In the genomic region with DNA sequence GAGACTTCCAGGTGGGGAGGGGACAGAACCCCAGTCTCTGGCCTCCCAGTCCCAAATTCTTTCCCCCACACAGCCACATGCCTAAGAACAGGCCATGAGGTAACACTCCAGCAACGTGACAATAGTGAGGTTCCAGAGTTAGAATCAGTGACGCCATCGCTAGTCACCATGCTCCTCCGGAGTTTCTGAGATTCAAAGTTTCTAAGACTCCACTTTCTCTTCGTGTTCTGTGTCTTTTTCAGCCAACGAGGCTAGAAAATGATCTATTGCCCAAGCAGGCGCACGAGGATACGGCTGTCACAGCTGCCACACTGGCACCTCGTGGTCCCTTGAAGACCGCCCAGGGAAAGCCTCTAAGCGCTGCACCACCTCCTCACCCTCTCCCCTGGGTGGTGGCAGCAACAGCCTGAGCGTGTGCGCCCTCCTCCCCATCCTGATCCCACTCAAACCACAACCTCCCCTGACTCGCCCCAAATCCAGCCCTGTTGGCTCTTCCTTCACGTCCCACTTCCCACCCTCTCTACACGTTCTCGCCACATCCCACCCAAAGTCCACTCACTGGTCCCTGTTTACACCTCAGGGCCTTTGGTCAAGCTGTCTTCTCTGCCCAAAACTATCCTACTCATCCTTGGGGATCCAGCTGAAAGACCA, we compare ENCODE assay signal across 6 cellular contexts. TPM values are rescaled to one million over a fixed set of nuclear protein-coding genes. Genes with fewer than 3 reads are reported as not detected.
A peak's percentile ranks its signal among the peaks of the same experiment; 100 is the strongest.
DNase-seq lines count a peak whose midpoint lies in the region; ATAC-seq, FAIRE-seq and TF ChIP-seq lines count a peak whose summit lies in the region.

No MANE protein-coding gene starts in this region.

- no peaks in the 10 kb centered on the region for H3K27me3 ChIP-seq in CD4-positive, alpha-beta memory T cell (ENCODE audit: insufficient read depth, low read length)
- no peaks in the 10 kb centered on the region for H3K27me3 ChIP-seq in KMS-11 (ENCODE audit: insufficient read depth, low read depth)
- H3K27me3 ChIP-seq in keratinocyte (ENCODE audit: control insufficient read depth, extremely low read depth, insufficient read depth, low read length), result no peaks in the 10 kb centered on the region
- no peaks in the 10 kb centered on the region for H3K27me3 ChIP-seq in suprapubic skin

- dilution Hi-C loops in keratinocyte (cut with MboI; ENCODE audit: extremely low pct_ligation_motif_present, low sequenced_read_pairs), result no loop called here

- peak overlapping the region; percentile 96 to 98 (median 97) for H3K27ac Mint-ChIP-seq in CD4-positive, alpha-beta memory T cell
- peak overlapping the region; percentile 96 for H3K27ac Mint-ChIP-seq in activated T-cell treated with anti-CD3 and anti-CD28 coated beads, Interleukin-2, amount 50 U/mL, for 24 hours

- peaks cover 0 to 10% of the 10 kb centered on the region in 2 donors for H3K36me3 Mint-ChIP-seq in CD4-positive, alpha-beta memory T cell
- peaks cover 30% of the 10 kb centered on the region for H3K36me3 Mint-ChIP-seq in activated T-cell treated with anti-CD3 and anti-CD28 coated beads, Interleukin-2, amount 50 U/mL, for 24 hours (ENCODE audit: low read depth)

- 11% methylated on average over 18 of the region's 18 CpGs for WGBS in suprapubic skin

- no peaks in the 10 kb centered on the region for H3K9me3 ChIP-seq in CD4-positive, alpha-beta memory T cell (ENCODE audit: control insufficient read depth in 1 of 2, low read length in 2 of 2)
- H3K9me3 ChIP-seq in keratinocyte (ENCODE audit: control insufficient read depth, low read depth, low read length) (no peaks in the 10 kb centered on the region), suprapubic skin (no peaks in the 10 kb centered on the region)

- H3K4me1 Mint-ChIP-seq in CD4-positive, alpha-beta memory T cell, result peaks cover 11 to 35% (median 20%) of the 10 kb centered on the region in 4 donors
- H3K4me1 Mint-ChIP-seq in activated T-cell treated with anti-CD3 and anti-CD28 coated beads, Interleukin-2, amount 50 U/mL, for 24 hours (ENCODE audit: low read depth), result peaks cover 34% of the 10 kb centered on the region

- CTCF ChIA-PET in CD4-positive, alpha-beta memory T cell (lab: Charles Lee; ENCODE audit: partially characterized antibody), result no interaction called here

- FAIRE-seq in keratinocyte (lab: Jason Lieb, UNC), result peak; percentile 59

- peak overlapping the region; percentile 50 to 56 for H3K4me3 ChIP-seq in CD4-positive, alpha-beta memory T cell (ENCODE audit: low read length in 2 of 2)
- no peak overlapping the region for H3K4me3 ChIP-seq in KMS-11 (IDR thresholded peaks at IDR 0.05; ENCODE audit: insufficient read depth, low read depth, low read length)
- peak overlapping the region; percentile 45 to 56 (median 51) for H3K4me3 ChIP-seq in keratinocyte (ENCODE audit: control insufficient read depth in 2 of 3, extremely low read depth in 1 of 3, insufficient read depth in 2 of 3, low read depth in 1 of 3, low read length in 3 of 3)
- peak overlapping the region; percentile 60 for H3K4me3 ChIP-seq in suprapubic skin

- H3K9ac ChIP-seq in KMS-11 (peak overlapping the region; percentile 89), keratinocyte (ENCODE audit: control insufficient read depth, extremely low read depth, insufficient read depth, low read length) (peak overlapping the region; percentile 62)

- no peaks in the 10 kb centered on the region for H3K36me3 ChIP-seq in CD4-positive, alpha-beta memory T cell (ENCODE audit: insufficient read depth, low read length)
- H3K36me3 ChIP-seq in KMS-11 (ENCODE audit: insufficient read depth), result no peaks in the 10 kb centered on the region
- H3K36me3 ChIP-seq in keratinocyte (ENCODE audit: control insufficient read depth in 2 of 2, extremely low read depth in 1 of 2, insufficient read depth in 2 of 2, low read length in 2 of 2), result peaks cover 0 to 3% of the 10 kb centered on the region in 2 experiments
- H3K36me3 ChIP-seq in suprapubic skin, result no peaks in the 10 kb centered on the region

- H3K4me2 ChIP-seq in KMS-11 (peak overlapping the region; percentile 99), keratinocyte (ENCODE audit: control insufficient read depth, extremely low read depth, insufficient read depth, low read depth, low read length) (peak overlapping the region; percentile 87)

- H3K9me3 Mint-ChIP-seq in CD4-positive, alpha-beta memory T cell, result no peaks in the 10 kb centered on the region
- H3K9me3 Mint-ChIP-seq in activated T-cell treated with anti-CD3 and anti-CD28 coated beads, Interleukin-2, amount 50 U/mL, for 24 hours, result no peaks in the 10 kb centered on the region

- no peak for TF ChIP-seq POLR2A in suprapubic skin (IDR thresholded peaks at IDR 0.05)

- H2AFZ ChIP-seq in KMS-11 (ENCODE audit: low read depth) (peak overlapping the region; percentile 65), keratinocyte (ENCODE audit: control insufficient read depth, low read length) (no peak overlapping the region)

- no peaks in the 10 kb centered on the region for H3K9me1 ChIP-seq in keratinocyte (ENCODE audit: control insufficient read depth, extremely low read depth, insufficient read depth, low read length)

- TF ChIP-seq CTCF in KMS-11 (conservative IDR thresholded peaks at IDR 0.05; ENCODE audit: low read depth, low read length) (no peak), keratinocyte (optimal IDR thresholded peaks at IDR 0.05 in 1 of 3, IDR thresholded peaks at IDR 0.05 in 1 of 3, conservative IDR thresholded peaks at IDR 0.05 in 1 of 3; ENCODE audit: extremely low read depth in 1 of 3, insufficient read depth in 2 of 3, low read length in 3 of 3) (no peak), suprapubic skin (IDR thresholded peaks at IDR 0.05) (no peak)

- peak overlapping the region; percentile 67 for H3K27ac ChIP-seq in CD4-positive, alpha-beta memory T cell (ENCODE audit: low read depth, low read length)
- H3K27ac ChIP-seq in KMS-11 (peak overlapping the region; percentile 89), keratinocyte (ENCODE audit: control insufficient read depth, insufficient read depth, low read length) (peak overlapping the region; percentile 15), suprapubic skin (peak overlapping the region; percentile 84)

- H3K79me2 ChIP-seq in KMS-11 (ENCODE audit: insufficient read depth, low read depth), result peaks cover 9% of the 10 kb centered on the region; the same call in 1 of the 2 replicates
- peaks cover 2% of the 10 kb centered on the region for H3K79me2 ChIP-seq in keratinocyte (ENCODE audit: control insufficient read depth, insufficient read depth, low read length)

- H3K4me1 ChIP-seq in CD4-positive, alpha-beta memory T cell (ENCODE audit: insufficient read depth, low read length), result peaks cover 23% of the 10 kb centered on the region
- H3K4me1 ChIP-seq in KMS-11 (ENCODE audit: low read depth, poor library complexity, severe bottlenecking), result peaks cover 28% of the 10 kb centered on the region
- peaks cover 21% of the 10 kb centered on the region for H3K4me1 ChIP-seq in keratinocyte (ENCODE audit: control insufficient read depth, extremely low read depth, insufficient read depth, low read length)
- peaks cover 49% of the 10 kb centered on the region for H3K4me1 ChIP-seq in suprapubic skin

- H3K4me3 Mint-ChIP-seq in CD4-positive, alpha-beta memory T cell, result peak overlapping the region; percentile 89 to 97 (median 94)
- H3K4me3 Mint-ChIP-seq in activated T-cell treated with anti-CD3 and anti-CD28 coated beads, Interleukin-2, amount 50 U/mL, for 24 hours, result peak overlapping the region; percentile 92

- intact Hi-C loops in CD4-positive, alpha-beta memory T cell (cut with micrococcal nuclease), result loop anchor here (2.0 to 5.0 kb wide), 2 partner anchors 40 to 279 kb away; a partner anchor contains a TSS

- TF ChIP-seq EP300 in suprapubic skin (IDR thresholded peaks at IDR 0.05), result no peak

- DNase-seq in CD4-positive, alpha-beta memory T cell, result peak; percentile 54 to 80 (median 57)
- peak; percentile 77 for DNase-seq in activated T-cell treated with anti-CD3 and anti-CD28 coated beads, Interleukin-2, amount 50 U/mL, for 24 hours
- DNase-seq in keratinocyte (ENCODE audit: low read depth, low spot score) (no peak), suprapubic skin (ENCODE audit: low spot score in 2 of 2) (no peak)

- H3K27me3 Mint-ChIP-seq in CD4-positive, alpha-beta memory T cell, result no peaks in the 10 kb centered on the region
- no peaks in the 10 kb centered on the region for H3K27me3 Mint-ChIP-seq in activated T-cell treated with anti-CD3 and anti-CD28 coated beads, Interleukin-2, amount 50 U/mL, for 24 hours

- no peak for ATAC-seq in GM21619 (IDR thresholded peaks at IDR 0.05; ENCODE audit: unreplicated experiment)

- POLR2A ChIA-PET in CD4-positive, alpha-beta memory T cell (lab: Charles Lee; ENCODE audit: partially characterized antibody), result interaction anchor here (0.6 to 1.7 kb wide), 7 partner anchors 20 to 274 kb away, joined by 3 to 10 read pairs (median 3); a partner anchor contains a TSS

- H4K20me1 ChIP-seq in KMS-11 (ENCODE audit: insufficient read depth) (no peaks in the 10 kb centered on the region), keratinocyte (ENCODE audit: control insufficient read depth, extremely low read depth, insufficient read depth, low read length) (no peaks in the 10 kb centered on the region)

RNA-seq across cellular contexts. Expression of a gene that starts 1.0 kb away (rescaled TPM):
- 10 to 100 TPM; 65.8 to 71.0 TPM for total RNA-seq in CD4-positive, alpha-beta memory T cell
- polyA plus RNA-seq in CD4-positive, alpha-beta memory T cell, result 10 to 100 TPM; 66.7 to 87.2 TPM
- polyA plus RNA-seq in keratinocyte, result 17.7 to 29.1 TPM (median 24.4 TPM) in 3 replicates
- polyA plus RNA-seq in keratinocyte (2011; ENCODE audit: low read depth), result 7.5 TPM
- 17.8 and 50.3 TPM in 2 replicates for polyA plus RNA-seq in keratinocyte (2011; cell fraction: cytosol; rRNA removed)
- 15.8 and 23.8 TPM in 2 replicates for polyA plus RNA-seq in keratinocyte (2011; cell fraction: nucleus; rRNA removed)
- 16.7 and 30.2 TPM in 2 replicates for polyA plus RNA-seq in keratinocyte (2012; ENCODE audit: low replicate concordance)
- 6.3 to 11.4 TPM (median 7.9 TPM) in 3 replicates for polyA minus RNA-seq in keratinocyte
- polyA minus RNA-seq in keratinocyte (2011; cell fraction: cytosol; rRNA and poly(A)+ RNA removed), result 41.6 TPM
- polyA minus RNA-seq in keratinocyte (2011; cell fraction: nucleus; rRNA and poly(A)+ RNA removed), result 4.5 and 5.0 TPM in 2 replicates
- 10 to 100 TPM; 20.3 to 29.3 (median 27.4) TPM for total RNA-seq in suprapubic skin

RNA-seq across cellular contexts. Expression of a gene that starts 2.8 kb away (rescaled TPM):
- not detected for total RNA-seq in CD4-positive, alpha-beta memory T cell
- under 1 TPM in 1 of 2 donors, not detected in 1; 0.18 TPM for polyA plus RNA-seq in CD4-positive, alpha-beta memory T cell
- polyA plus RNA-seq in keratinocyte, result 0.12 to 0.99 TPM in 2 of 3 replicates, not detected in the other
- not detected for polyA plus RNA-seq in keratinocyte (2011; ENCODE audit: low read depth)
- 0.10 and 0.11 TPM in 2 replicates for polyA plus RNA-seq in keratinocyte (2011; cell fraction: cytosol; rRNA removed)
- polyA plus RNA-seq in keratinocyte (2011; cell fraction: nucleus; rRNA removed), result 1.2 and 1.3 TPM in 2 replicates
- polyA plus RNA-seq in keratinocyte (2012; ENCODE audit: low replicate concordance), result 0.15 and 1.3 TPM in 2 replicates
- not detected in 3 replicates for polyA minus RNA-seq in keratinocyte
- polyA minus RNA-seq in keratinocyte (2011; cell fraction: cytosol; rRNA and poly(A)+ RNA removed), result not detected
- polyA minus RNA-seq in keratinocyte (2011; cell fraction: nucleus; rRNA and poly(A)+ RNA removed), result not detected in 2 replicates
- 1 to 10 TPM in 1 of 4 donors, not detected in 3; 1.3 TPM for total RNA-seq in suprapubic skin

RNA-seq across cellular contexts. Expression of a gene that starts 28.1 kb away (rescaled TPM):
- total RNA-seq in CD4-positive, alpha-beta memory T cell, result not detected
- not detected for polyA plus RNA-seq in CD4-positive, alpha-beta memory T cell
- not detected in 3 replicates for polyA plus RNA-seq in keratinocyte
- polyA plus RNA-seq in keratinocyte (2011; ENCODE audit: low read depth), result not detected
- polyA plus RNA-seq in keratinocyte (2011; cell fraction: cytosol; rRNA removed), result not detected in 2 replicates
- 0.11 and 0.32 TPM in 2 replicates for polyA plus RNA-seq in keratinocyte (2011; cell fraction: nucleus; rRNA removed)
- not detected in 2 replicates for polyA plus RNA-seq in keratinocyte (2012; ENCODE audit: low replicate concordance)
- not detected in 3 replicates for polyA minus RNA-seq in keratinocyte
- not detected for polyA minus RNA-seq in keratinocyte (2011; cell fraction: cytosol; rRNA and poly(A)+ RNA removed)
- not detected in 2 replicates for polyA minus RNA-seq in keratinocyte (2011; cell fraction: nucleus; rRNA and poly(A)+ RNA removed)
- total RNA-seq in suprapubic skin, result 1 to 10 TPM in 2 of 4 donors, under 1 TPM in 2; 0.52 to 3.8 (median 1.3) TPM

RNA-seq across cellular contexts. Expression of a gene that starts 28.3 kb away (rescaled TPM):
- 100 to 1,000 TPM; 392 to 409 TPM for total RNA-seq in CD4-positive, alpha-beta memory T cell
- 100 to 1,000 TPM; 272 to 339 TPM for polyA plus RNA-seq in CD4-positive, alpha-beta memory T cell
- 75.2 to 149 TPM (median 110 TPM) in 3 replicates for polyA plus RNA-seq in keratinocyte
- polyA plus RNA-seq in keratinocyte (2011; ENCODE audit: low read depth), result 1,303 TPM
- 161 and 187 TPM in 2 replicates for polyA plus RNA-seq in keratinocyte (2011; cell fraction: cytosol; rRNA removed)
- polyA plus RNA-seq in keratinocyte (2011; cell fraction: nucleus; rRNA removed), result 310 and 353 TPM in 2 replicates
- polyA plus RNA-seq in keratinocyte (2012; ENCODE audit: low replicate concordance), result 589 and 687 TPM in 2 replicates
- 110 to 568 TPM (median 110 TPM) in 3 replicates for polyA minus RNA-seq in keratinocyte
- 263 TPM for polyA minus RNA-seq in keratinocyte (2011; cell fraction: cytosol; rRNA and poly(A)+ RNA removed)
- 229 and 341 TPM in 2 replicates for polyA minus RNA-seq in keratinocyte (2011; cell fraction: nucleus; rRNA and poly(A)+ RNA removed)
- 1,000 to 10,000 TPM in 1 of 4 donors, 100 to 1,000 TPM in 3; 521 to 1,041 (median 898) TPM for total RNA-seq in suprapubic skin

RNA-seq across cellular contexts. Expression of a gene that starts 39.1 kb away (rescaled TPM):
- total RNA-seq in CD4-positive, alpha-beta memory T cell, result 100 to 1,000 TPM; 380 to 382 TPM
- 100 to 1,000 TPM in 1 of 2 donors, 10 to 100 TPM in 1; 84.8 to 205 TPM for polyA plus RNA-seq in CD4-positive, alpha-beta memory T cell
- polyA plus RNA-seq in keratinocyte, result 51.7 to 280 TPM (median 65.7 TPM) in 3 replicates
- 177 TPM for polyA plus RNA-seq in keratinocyte (2011; ENCODE audit: low read depth)
- polyA plus RNA-seq in keratinocyte (2011; cell fraction: cytosol; rRNA removed), result 79.2 and 173 TPM in 2 replicates
- 192 and 235 TPM in 2 replicates for polyA plus RNA-seq in keratinocyte (2011; cell fraction: nucleus; rRNA removed)
- polyA plus RNA-seq in keratinocyte (2012; ENCODE audit: low replicate concordance), result 180 and 708 TPM in 2 replicates
- polyA minus RNA-seq in keratinocyte, result 26.6 to 165 TPM (median 38.6 TPM) in 3 replicates
- polyA minus RNA-seq in keratinocyte (2011; cell fraction: cytosol; rRNA and poly(A)+ RNA removed), result 263 TPM
- 52.4 and 54.8 TPM in 2 replicates for polyA minus RNA-seq in keratinocyte (2011; cell fraction: nucleus; rRNA and poly(A)+ RNA removed)
- total RNA-seq in suprapubic skin, result 100 to 1,000 TPM; 157 to 202 (median 180) TPM

Comparison
In these comparisons a context has a peak if more than half of its experiments do, and no peak if none do; other contexts are left out.
1. DNase-seq: peak in CD4-positive, alpha-beta memory T cell (5 of 5) and activated T-cell treated with anti-CD3 and anti-CD28 coated beads, Interleukin-2, amount 50 U/mL, for 24 hours (single experiment); none in keratinocyte (single experiment) and suprapubic skin (0 of 2).
2. H3K27ac ChIP-seq: peak in every context shown above with its lines; median percentile 89 in KMS-11; 84 in suprapubic skin; 67 in CD4-positive, alpha-beta memory T cell; 15 in keratinocyte.